In genomic region chr9:15381491-15381890, GRCh38 we compare ENCODE assay signal across 2 cellular contexts.
TF ChIP-seq lines count a peak whose summit lies in the region.

No MANE protein-coding gene starts in this region.

TF ChIP-seq in HepG2, 621 proteins besides CTCF, POLR2A, EP300 and RAD21:
- TF ChIP-seq REL (CRISPR knock-in tag; conservative IDR thresholded peaks at IDR 0.05): no peak
- TF ChIP-seq ZMAT5 (CRISPR knock-in tag; IDR thresholded peaks at IDR 0.05; ENCODE audit: borderline replicate concordance, low read depth): no peak
- no peak for TF ChIP-seq HNF4G (IDR thresholded peaks at IDR 0.05; ENCODE audit: borderline replicate concordance, low read depth, low read length)
- no peak for TF ChIP-seq HNF4G (CRISPR knock-in tag; IDR thresholded peaks at IDR 0.05; ENCODE audit: borderline replicate concordance, low read depth)
- peak; percentile 71 for TF ChIP-seq ZNF629 (CRISPR knock-in tag; conservative IDR thresholded peaks at IDR 0.05)
- TF ChIP-seq E2F5 (CRISPR knock-in tag; conservative IDR thresholded peaks at IDR 0.05): no peak

TF ChIP-seq in K562, 482 proteins besides CTCF, POLR2A, EP300 and RAD21:
- TF ChIP-seq E2F8 (IDR thresholded peaks at IDR 0.05; ENCODE audit: low read depth, partially characterized antibody) (no peak), KDM1A (IDR thresholded peaks at IDR 0.05) (0 out of 4 replicates have a peak, but pooled peaks of 1 of the 2 experiments have one; percentile 13), ZNF512 (tag; IDR thresholded peaks at IDR 0.05) (no peak), BCOR (IDR thresholded peaks at IDR 0.05) (peak; percentile 38; the same call in 1 of the 2 replicates), CHD4 (IDR thresholded peaks at IDR 0.05; ENCODE audit: insufficient read depth, insufficient replicate concordance, low read depth, low read length, poor library complexity, severe bottlenecking) (peak; percentile 38), ZC3H8 (IDR thresholded peaks at IDR 0.05) (no peak), JUND (IDR thresholded peaks at IDR 0.05; ENCODE audit: borderline replicate concordance, low read depth, low read length) (no peak), JUND (tag; IDR thresholded peaks at IDR 0.05; ENCODE audit: borderline replicate concordance, low read depth, low read length) (no peak), RBM25 (IDR thresholded peaks at IDR 0.05; ENCODE audit: low read depth, low read length, severe bottlenecking) (peak; percentile 88), RNF219 (CRISPR knock-in tag; IDR thresholded peaks at IDR 0.05) (no peak)
